In the genomic region with DNA sequence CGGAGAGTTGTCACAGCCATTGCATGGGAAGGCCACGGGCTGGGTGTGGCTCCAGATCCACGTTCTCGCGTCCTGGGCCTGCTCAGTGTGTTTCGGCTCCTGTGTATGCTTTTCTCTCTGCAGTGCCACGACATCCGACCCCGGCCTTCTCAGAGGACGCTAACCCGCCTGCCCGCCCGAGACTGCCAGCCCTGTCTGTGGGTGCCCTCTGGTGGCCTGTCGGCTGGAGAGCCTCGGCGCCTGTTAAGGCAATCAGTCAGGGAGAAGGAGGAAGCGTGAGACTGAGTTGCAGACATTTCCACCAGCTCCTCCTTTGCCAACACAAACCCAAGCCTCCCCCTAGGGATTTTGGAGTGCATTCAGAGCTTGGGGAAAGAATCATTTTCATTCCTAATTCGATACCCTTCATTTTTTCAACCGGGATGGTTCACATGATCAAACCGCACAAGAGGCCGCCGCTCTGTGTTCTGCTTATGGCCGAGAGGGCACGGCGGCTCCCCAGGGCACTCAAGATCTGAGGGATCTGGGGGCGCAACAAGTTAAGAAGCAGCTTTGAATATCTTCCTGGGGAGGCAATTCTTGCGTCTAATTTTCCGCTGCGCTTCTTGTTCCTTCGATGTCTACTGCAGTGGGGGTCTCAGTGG, we compare ENCODE assay signal across 8 cellular contexts. TPM values are rescaled to one million over a fixed set of nuclear protein-coding genes. Genes with fewer than 3 reads are reported as not detected.
DNase-seq lines count a peak whose midpoint lies in the region; ATAC-seq and TF ChIP-seq lines count a peak whose summit lies in the region.

No MANE protein-coding gene starts in this region.

- H3K4me3 ChIP-seq in HL-60 (replicated peaks; ENCODE audit: insufficient read depth, low read length) = no peak overlapping the region
- peak overlapping the region in 5 of 59 donors; percentile 19 to 41 (median 25) for H3K4me3 ChIP-seq in dorsolateral prefrontal cortex
- H3K4me3 ChIP-seq in lung = no peak overlapping the region

- DNase-seq in GM10266 (ENCODE audit: extremely low spot score) = peak; percentile 58
- DNase-seq in HL-60 (ENCODE audit: low read depth in 1 of 2, low spot score in 1 of 2) = peak; percentile 44 to 90
- DNase-seq in NCI-H82 (lab: John Stamatoyannopoulos, UW) = peak; percentile 92
- peak; percentile 75 to 77 for DNase-seq in activated CD4-positive, alpha-beta T cell treated with anti-CD3 and anti-CD28 coated beads, Interleukin-2, amount 50 U/mL, for 48 hours
- DNase-seq in dorsolateral prefrontal cortex = peak; percentile 79 to 90 (median 82)
- peak; percentile 85 for DNase-seq in lung (ENCODE audit: low spot score)
- DNase-seq in stimulated activated CD8-positive, alpha-beta memory T cell treated with anti-CD3 and anti-CD28 coated beads, Interleukin-12 subunit alpha, Interleukin-12 subunit beta, amount 100 ng/mL, for 24 hours (ENCODE audit: extremely low read depth) = peak; percentile 24

- H3K9me3 ChIP-seq in lung (ENCODE audit: control insufficient read depth in 2 of 2, insufficient read depth in 1 of 2, low read length in 1 of 2) = no peaks in the 10 kb centered on the region

- H3K27me3 ChIP-seq in HL-60 (ENCODE audit: insufficient read depth, poor library complexity, severe bottlenecking) (peaks cover 21% of the 10 kb centered on the region), dorsolateral prefrontal cortex (no peaks in the 10 kb centered on the region), lung (ENCODE audit: control insufficient read depth, insufficient read depth) (no peaks in the 10 kb centered on the region)

- peak; percentile 88 for ATAC-seq in lung (ENCODE audit: insufficient read depth, low FRiP score)
- no peak for ATAC-seq in HG02970 (IDR thresholded peaks at IDR 0.05; ENCODE audit: low FRiP score, unreplicated experiment)

- no peaks in the 10 kb centered on the region for H3K36me3 ChIP-seq in lung (ENCODE audit: control insufficient read depth in 2 of 2, insufficient read depth in 2 of 2, low read length in 2 of 2)

- intact Hi-C loops in dorsolateral prefrontal cortex (cut with DNase I) = loop anchor here (1.0 to 10.0 kb wide), 5 partner anchors 149 to 672 kb away; no protein-coding TSS in a partner anchor

- TF ChIP-seq CTCF in GM10266 (IDR thresholded peaks at IDR 0.05; ENCODE audit: control insufficient read depth, insufficient read depth, low read depth, missing control alignments) (peak; percentile 91), HL-60 (IDR thresholded peaks at IDR 0.05; ENCODE audit: insufficient read depth, low read length) (peak; percentile 99), dorsolateral prefrontal cortex (IDR thresholded peaks at IDR 0.05 in 54 of 56, conservative IDR thresholded peaks at IDR 0.05 in 2 of 56; ENCODE audit: low read depth in 1 of 56, partially characterized antibody in 56 of 56) (peak; percentile 64 to 97 (median 88)), lung (IDR thresholded peaks at IDR 0.05; ENCODE audit: control extremely low read depth, extremely low read depth) (peak; percentile 88)

- H3K4me1 ChIP-seq in lung (ENCODE audit: control insufficient read depth in 2 of 2, insufficient read depth in 2 of 2, low read length in 2 of 2) = peaks cover 0 to 2% of the 10 kb centered on the region in 2 donors

- no peak overlapping the region for H3K27ac ChIP-seq in HL-60 (replicated peaks)
- H3K27ac ChIP-seq in dorsolateral prefrontal cortex = peak overlapping the region in 2 of 59 donors; percentile 28 to 61
- no peak overlapping the region for H3K27ac ChIP-seq in lung (ENCODE audit: low read depth in 1 of 2, low read length in 1 of 2)

- WGBS in lung, 2 donors = 38% methylated on average over 30 of the region's 30 CpGs

RNA-seq across cellular contexts. Expression of gene ZBTB7C, which starts 37.5 kb away (rescaled TPM):
- 10 to 100 TPM in 89 of 120 experiments, 1 to 10 TPM in 31; 3.6 to 26.2 (median 12.3) TPM for total RNA-seq in dorsolateral prefrontal cortex
- total RNA-seq in lung = 10 to 100 TPM in 1 of 2 donors, 1 to 10 TPM in 1; 4.2 to 10.9 TPM
- polyA plus RNA-seq in lung = 1 to 10 TPM; 3.2 TPM

Comparison
In these comparisons a context has a peak if more than half of its experiments do, and no peak if none do; other contexts are left out.
1. DNase-seq: peak in every context shown above with its lines; median percentile 92 in NCI-H82; 85 in lung; 82 in dorsolateral prefrontal cortex; 76 in activated CD4-positive, alpha-beta T cell treated with anti-CD3 and anti-CD28 coated beads, Interleukin-2, amount 50 U/mL, for 48 hours; 67 in HL-60; 58 in GM10266; 24 in stimulated activated CD8-positive, alpha-beta memory T cell treated with anti-CD3 and anti-CD28 coated beads, Interleukin-12 subunit alpha, Interleukin-12 subunit beta, amount 100 ng/mL, for 24 hours.